Comparison of ENCODE assay signal across 18 cellular contexts in the genomic region with DNA sequence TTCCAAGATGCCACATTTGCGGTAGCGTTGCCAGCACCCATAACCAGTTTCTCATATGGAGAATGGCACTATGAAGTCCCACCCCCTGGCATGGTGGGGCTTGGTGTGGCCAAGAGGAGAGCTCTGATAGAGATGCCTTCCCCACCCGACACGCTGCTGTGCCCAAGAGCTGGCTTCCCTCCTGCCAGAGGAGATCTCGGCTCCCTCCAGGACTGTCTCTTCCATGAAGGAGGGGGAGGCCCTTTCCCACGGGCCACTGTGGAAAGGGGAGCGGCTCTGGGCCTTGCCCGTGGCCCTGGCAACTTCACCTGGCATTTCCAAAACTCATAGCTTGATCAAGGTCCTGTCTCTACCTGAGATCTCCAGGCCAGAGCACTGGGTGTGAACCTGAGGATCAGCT.
DNase-seq lines count a peak whose midpoint lies in the region; TF ChIP-seq lines count a peak whose summit lies in the region.
"Had no signal": no experiment of that assay in that cellular context is flagged by ENCODE, and none has a peak within 500 bp of the region (broad histone marks: within the 10 kb centered on the region; RNA-seq: fewer than 3 reads in every experiment).

No MANE protein-coding gene starts in this region.

- H3K4ac ChIP-seq in mesenchymal stem cell (ENCODE audit: low read depth in 1 of 2, low read length in 2 of 2): peak overlapping the region; percentile 68 to 78

- H3K9me3 ChIP-seq in mesenchymal stem cell (ENCODE audit: control insufficient read depth, low read length): no peaks in the 10 kb centered on the region
- H3K9me3 ChIP-seq in smooth muscle cell (replicated peaks; ENCODE audit: low read depth): no peaks in the 10 kb centered on the region
- no peaks in the 10 kb centered on the region for H3K9me3 ChIP-seq in BE2C
- H3K9me3 ChIP-seq: psoas muscle had no signal

- H3K79me1 ChIP-seq in mesenchymal stem cell (replicated peaks; ENCODE audit: low read length, poor library complexity, severe bottlenecking): no peaks in the 10 kb centered on the region

- peak overlapping the region; percentile 78 for H2BK5ac ChIP-seq in mesenchymal stem cell (ENCODE audit: low read depth, low read length, poor library complexity, severe bottlenecking)

- H2BK15ac ChIP-seq in mesenchymal stem cell (ENCODE audit: low read depth, poor library complexity, severe bottlenecking): peak overlapping the region; percentile 94

- H3K4me1 ChIP-seq in mesenchymal stem cell (ENCODE audit: control insufficient read depth, insufficient read depth, low read depth, low read length) (peaks cover 82% of the 10 kb centered on the region), smooth muscle cell (ENCODE audit: low read depth) (peaks cover 20% of the 10 kb centered on the region), BE2C (peaks cover 5% of the 10 kb centered on the region; the same call in 1 of the 2 replicates)
- H3K4me1 ChIP-seq: psoas muscle had no signal

- H3K27ac ChIP-seq in mesenchymal stem cell (ENCODE audit: low read length, poor library complexity, severe bottlenecking) (peak overlapping the region; percentile 80), smooth muscle cell (ENCODE audit: low read depth) (no peak overlapping the region), caudate nucleus (ENCODE audit: low read depth, low read length) (no peak overlapping the region)
- H3K27ac ChIP-seq: KMS-11, psoas muscle had no signal

- H4K20me1 ChIP-seq in smooth muscle cell (ENCODE audit: low read depth): no peaks in the 10 kb centered on the region

- H3K14ac ChIP-seq in mesenchymal stem cell (ENCODE audit: low read length in 2 of 2): peak overlapping the region; percentile 63 to 65

- peaks cover 50% of the 10 kb centered on the region for H3K4me1 Mint-ChIP-seq in HFFc6 (ENCODE audit: low read depth)
- H3K4me1 Mint-ChIP-seq in brain: peaks cover 39% of the 10 kb centered on the region

- no peak overlapping the region for H3K23ac ChIP-seq in mesenchymal stem cell (ENCODE audit: low read length in 2 of 2)

- H3K27me3 Mint-ChIP-seq in HFFc6 (ENCODE audit: insufficient read depth) (peaks cover 6% of the 10 kb centered on the region), brain (peaks cover 4% of the 10 kb centered on the region)

- H3K36me3 Mint-ChIP-seq in HFFc6 (ENCODE audit: low read depth): peaks cover under 1% of the 10 kb centered on the region
- no peaks in the 10 kb centered on the region for H3K36me3 Mint-ChIP-seq in brain

- peak overlapping the region; percentile 89 to 95 for H2BK12ac ChIP-seq in mesenchymal stem cell (ENCODE audit: low read length in 2 of 2)

- H3K79me2 ChIP-seq in smooth muscle cell (ENCODE audit: low read depth): no peaks in the 10 kb centered on the region

- peak overlapping the region; percentile 86 to 96 for H3K18ac ChIP-seq in mesenchymal stem cell (ENCODE audit: low read depth in 1 of 2, low read length in 2 of 2)

- H2AFZ ChIP-seq in mesenchymal stem cell (ENCODE audit: low read depth, low read length): no peak overlapping the region
- no peak overlapping the region for H2AFZ ChIP-seq in smooth muscle cell (ENCODE audit: low read depth)

- H2BK120ac ChIP-seq in mesenchymal stem cell (ENCODE audit: low read depth, low read length): peak overlapping the region; percentile 95

- peak overlapping the region; percentile 82 for H4K8ac ChIP-seq in mesenchymal stem cell (ENCODE audit: low read length)

- H3K27ac Mint-ChIP-seq in HFFc6 (peak overlapping the region; percentile 67), brain (peak overlapping the region in 4 of 5 experiments; percentile 27 to 89 (median 74))
- H3K27ac Mint-ChIP-seq: endodermal cell; naive thymus-derived CD4-positive, alpha-beta T cell had no signal

- peaks cover 0 to 3% of the 10 kb centered on the region in 2 experiments for H3K36me3 ChIP-seq in mesenchymal stem cell (ENCODE audit: control insufficient read depth in 1 of 2, insufficient read depth in 2 of 2, low read depth in 1 of 2, low read length in 2 of 2)
- no peaks in the 10 kb centered on the region for H3K36me3 ChIP-seq in smooth muscle cell (ENCODE audit: low read depth)
- no peaks in the 10 kb centered on the region for H3K36me3 ChIP-seq in BE2C

- H3K9ac ChIP-seq in mesenchymal stem cell (ENCODE audit: low read length): peak overlapping the region; percentile 53
- peak overlapping the region; percentile 7 for H3K9ac ChIP-seq in smooth muscle cell (ENCODE audit: low read depth)
- H3K9ac ChIP-seq: KMS-11 had no signal

- TF ChIP-seq CTCF in HFFc6 (IDR thresholded peaks at IDR 0.05): no peak
- TF ChIP-seq CTCF in brain (conservative IDR thresholded peaks at IDR 0.05): no peak
- TF ChIP-seq CTCF in smooth muscle cell (IDR thresholded peaks at IDR 0.05; ENCODE audit: borderline replicate concordance, insufficient read depth, poor library complexity, severe bottlenecking): no peak
- no peak for TF ChIP-seq CTCF in BE2C (IDR thresholded peaks at IDR 0.05; ENCODE audit: low read depth, low read length)

- H3K4me3 ChIP-seq in mesenchymal stem cell (ENCODE audit: insufficient read depth in 1 of 2, low read depth in 1 of 2, low read length in 2 of 2) (no peak overlapping the region), smooth muscle cell (no peak overlapping the region), BE2C (ENCODE audit: low read depth, low read length) (no peak overlapping the region)
- H3K4me3 ChIP-seq: lung, psoas muscle had no signal

- H3K27me3 ChIP-seq in mesenchymal stem cell (ENCODE audit: control insufficient read depth in 1 of 2, insufficient read depth in 1 of 2, low read length in 2 of 2) (peaks cover 0 to 6% of the 10 kb centered on the region in 2 experiments), smooth muscle cell (ENCODE audit: low read depth) (no peaks in the 10 kb centered on the region), BE2C (no peaks in the 10 kb centered on the region)

- no peak overlapping the region for H3K4me3 Mint-ChIP-seq in HFFc6
- no peak overlapping the region for H3K4me3 Mint-ChIP-seq in brain
- H3K4me3 Mint-ChIP-seq: endodermal cell had no signal

- DNase-seq in HFFc6 (no peak), mesenchymal stem cell (no peak), smooth muscle cell (lab: John Stamatoyannopoulos, UW; ENCODE audit: unreplicated experiment) (no peak), BE2C (no peak), caudate nucleus (lab: John Stamatoyannopoulos, UW) (no peak)
- no peak for DNase-seq in activated CD4-positive, alpha-beta T cell treated with anti-CD3 and anti-CD28 coated beads, Interleukin-2, amount 50 U/mL, for 48 hours
- DNase-seq: activated CD4-positive, alpha-beta T cell treated with anti-CD3 and anti-CD28 coated beads, Interleukin-2, amount 50 U/mL, for 1 hour; activated naive CD4-positive, alpha-beta T cell treated with Interleukin-2 at 50 U/mL for 16 hours; activated T-cell treated with anti-CD3 and anti-CD28 coated beads, Interleukin-2, amount 50 U/mL, for 1 hour; COR-L47; naive thymus-derived CD4-positive, alpha-beta T cell; NCI-H2081 treated with DMSO at 0.1 percent for 48 hours; RPMI8226 had no signal

- H3K4me2 ChIP-seq in mesenchymal stem cell (ENCODE audit: low read length, poor library complexity, severe bottlenecking): no peak overlapping the region
- peak overlapping the region; percentile 49 for H3K4me2 ChIP-seq in smooth muscle cell
- H3K4me2 ChIP-seq: KMS-11 had no signal

- WGBS in mesenchymal stem cell: 75% methylated on average over 8 of the region's 8 CpGs
- 79% methylated on average over 8 of the region's 8 CpGs for whole genome bisulfite sequencing in smooth muscle cell (ENCODE audit: low lambda C conversion rate)

- peak overlapping the region; percentile 96 for H4K91ac ChIP-seq in mesenchymal stem cell (ENCODE audit: low read length)

- H3F3A ChIP-seq in smooth muscle cell (ENCODE audit: low read depth): peaks cover 3% of the 10 kb centered on the region

- peak overlapping the region; percentile 86 for H2AK5ac ChIP-seq in mesenchymal stem cell (ENCODE audit: low read length, severe bottlenecking)

- H3K9me3 Mint-ChIP-seq in HFFc6: peaks cover 5% of the 10 kb centered on the region; the same call in 1 of the 2 replicates
- peaks cover 0 to 5% (median 0%) of the 10 kb centered on the region in 5 experiments for H3K9me3 Mint-ChIP-seq in brain
- H3K9me3 Mint-ChIP-seq: endodermal cell; naive thymus-derived CD4-positive, alpha-beta T cell had no signal
